ENCODE assay signal across 1 cellular context in the genomic region with DNA sequence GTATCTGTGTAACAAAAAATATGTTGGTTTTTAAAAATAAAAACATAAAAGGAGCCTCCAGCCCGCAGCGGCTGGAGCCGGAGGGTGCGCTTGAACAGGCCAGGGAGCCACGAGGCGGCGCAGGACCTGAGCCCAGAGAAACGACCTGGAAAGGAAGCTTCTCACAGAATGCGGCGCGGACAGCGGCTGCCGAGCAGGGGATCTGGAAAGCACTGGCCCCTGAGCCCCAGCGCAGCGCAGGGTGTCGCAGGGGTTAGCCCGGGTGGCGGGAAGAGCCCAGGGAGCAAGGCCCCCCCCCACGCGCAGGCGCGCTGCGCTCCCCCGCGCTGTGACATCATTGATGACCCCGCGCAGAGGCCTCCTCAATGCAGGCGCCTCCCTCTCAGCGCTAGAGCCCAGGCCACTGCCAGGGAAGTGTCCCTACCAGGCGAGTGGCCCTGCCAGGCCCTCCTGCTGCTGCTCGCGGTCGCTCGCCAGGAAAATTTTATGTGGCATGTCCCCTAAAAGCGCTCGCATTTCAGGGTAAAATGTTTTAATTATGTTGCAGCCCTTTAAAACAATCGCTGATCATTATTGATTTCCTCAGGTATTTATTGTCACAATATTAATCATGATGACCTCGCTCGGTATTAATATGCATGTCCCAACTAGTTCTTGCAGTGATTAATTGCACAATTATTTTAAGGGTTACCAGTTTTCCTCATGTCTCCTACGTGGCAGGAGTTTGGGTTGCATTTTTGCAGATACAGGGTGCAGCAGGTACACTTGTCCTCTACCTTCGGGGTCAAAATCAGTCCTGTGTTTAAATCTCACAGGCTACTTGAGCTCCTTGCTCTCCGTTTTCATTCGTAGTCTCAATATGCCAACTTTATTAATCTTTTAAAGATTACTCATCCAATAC.
TF ChIP-seq lines count a peak whose summit lies in the region.

No MANE protein-coding gene starts in this region.

TF ChIP-seq in HepG2, 621 proteins besides CTCF, POLR2A, EP300 and RAD21 (continued from another document):
- TF ChIP-seq TFDP1 (CRISPR knock-in tag; IDR thresholded peaks at IDR 0.05; ENCODE audit: borderline replicate concordance) (peak; percentile 72; the same call in 1 of the 2 replicates), IRF2 (CRISPR knock-in tag; IDR thresholded peaks at IDR 0.05) (no peak), HOXA3 (CRISPR knock-in tag; IDR thresholded peaks at IDR 0.05) (peak; percentile 46; the same call in 1 of the 2 replicates), ZNF687 (CRISPR knock-in tag; IDR thresholded peaks at IDR 0.05) (peak; percentile 58)
- TF ChIP-seq, protein P1, sequence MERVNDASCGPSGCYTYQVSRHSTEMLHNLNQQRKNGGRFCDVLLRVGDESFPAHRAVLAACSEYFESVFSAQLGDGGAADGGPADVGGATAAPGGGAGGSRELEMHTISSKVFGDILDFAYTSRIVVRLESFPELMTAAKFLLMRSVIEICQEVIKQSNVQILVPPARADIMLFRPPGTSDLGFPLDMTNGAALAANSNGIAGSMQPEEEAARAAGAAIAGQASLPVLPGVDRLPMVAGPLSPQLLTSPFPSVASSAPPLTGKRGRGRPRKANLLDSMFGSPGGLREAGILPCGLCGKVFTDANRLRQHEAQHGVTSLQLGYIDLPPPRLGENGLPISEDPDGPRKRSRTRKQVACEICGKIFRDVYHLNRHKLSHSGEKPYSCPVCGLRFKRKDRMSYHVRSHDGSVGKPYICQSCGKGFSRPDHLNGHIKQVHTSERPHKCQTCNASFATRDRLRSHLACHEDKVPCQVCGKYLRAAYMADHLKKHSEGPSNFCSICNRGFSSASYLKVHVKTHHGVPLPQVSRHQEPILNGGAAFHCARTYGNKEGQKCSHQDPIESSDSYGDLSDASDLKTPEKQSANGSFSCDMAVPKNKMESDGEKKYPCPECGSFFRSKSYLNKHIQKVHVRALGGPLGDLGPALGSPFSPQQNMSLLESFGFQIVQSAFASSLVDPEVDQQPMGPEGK (CRISPR knock-in tag; IDR thresholded peaks at IDR 0.05): peak; percentile 67
